ENCODE assay signal across 24 cellular contexts in genomic region chr9:4734150-4734549, GRCh38.
"Had no signal": no experiment of that assay in that cellular context is flagged by ENCODE, and none has a peak within 500 bp of the region (broad histone marks: within the 10 kb centered on the region; RNA-seq: fewer than 3 reads in every experiment).

No MANE protein-coding gene starts in this region.

- DNase-seq: activated CD4-positive, alpha-beta T cell treated with anti-CD3 and anti-CD28 coated beads, Interleukin-2, amount 50 U/mL, for 1 hour; activated gamma-delta T cell treated with Interleukin-2 at 50 U/mL for 16 hours; cerebellar nuclear complex; effector CD4-positive, alpha-beta T cell; esophagus squamous epithelium; immature natural killer cell; kidney glomerular epithelial cell; left ventricle myocardium inferior; mammary epithelial cell; mucosa of descending colon; naive B cell; sigmoid colon; spleen; stimulated activated CD4-positive, alpha-beta T cell treated with anti-CD3 and anti-CD28 coated beads, Interleukin-4, amount 100 ng/mL, for 4 hours; T-helper 1 cell; T1000; thyroid gland had no signal

- H3K27ac ChIP-seq: esophagus squamous epithelium, left ventricle myocardium inferior, parathyroid adenoma, sigmoid colon, spleen, thyroid gland had no signal

- H3K27me3 Mint-ChIP-seq: naive B cell; stimulated activated memory B cell treated with anti-CD40 and anti-IgM and Interleukin-4, amounts not matched to agents 10 μg/mL and 1 μg/mL and 100 μg/mL, for 72 hours had no signal

- H3K36me3 ChIP-seq: left ventricle myocardium inferior, sigmoid colon, thyroid gland had no signal

- H3K4me1 ChIP-seq: parathyroid adenoma had no signal

- H3K9me3 Mint-ChIP-seq: activated naive CD4-positive, alpha-beta T cell treated with anti-CD3 and anti-CD28 coated beads, Interleukin-2, amount 50 U/mL, for 72 hours; activated T-helper 1 cell treated with anti-CD3 and anti-CD28 coated beads, Interleukin-12 subunit alpha, Interleukin-12 subunit beta, Interleukin-2, Interleukin-4 antibody, amounts not matched to agents 30 ng/mL and 10 ng/mL and 1 ng/mL, durations not matched to agents 14 hours and 24 hours and 36 hours; immature natural killer cell; naive B cell; stimulated activated memory B cell treated with anti-CD40 and anti-IgM and Interleukin-4, amounts not matched to agents 10 μg/mL and 1 μg/mL and 100 μg/mL, for 72 hours had no signal

- H3K9ac ChIP-seq: parathyroid adenoma had no signal

- H3K9me3 ChIP-seq: esophagus squamous epithelium, left ventricle myocardium inferior, mucosa of descending colon, sigmoid colon, spleen, thyroid gland had no signal

- H2AFZ ChIP-seq: parathyroid adenoma had no signal

- H3K4me3 ChIP-seq: esophagus squamous epithelium, left ventricle myocardium inferior, mucosa of descending colon, sigmoid colon, spleen, thyroid gland had no signal

- H3K4me3 Mint-ChIP-seq: activated T-helper 1 cell treated with anti-CD3 and anti-CD28 coated beads, Interleukin-12 subunit alpha, Interleukin-12 subunit beta, Interleukin-2, Interleukin-4 antibody, amounts not matched to agents 30 ng/mL and 10 ng/mL and 1 ng/mL, durations not matched to agents 14 hours and 24 hours and 36 hours; immature natural killer cell; naive B cell; stimulated activated memory B cell treated with anti-CD40 and anti-IgM and Interleukin-4, amounts not matched to agents 10 μg/mL and 1 μg/mL and 100 μg/mL, for 72 hours had no signal

- ATAC-seq: activated CD4-positive, CD25-positive, alpha-beta regulatory T cell treated with anti-CD3 and anti-CD28 coated beads, Interleukin-2, amount 50 U/mL, for 24 hours; activated naive CD4-positive, alpha-beta T cell treated with anti-CD3 and anti-CD28 coated beads, Interleukin-2, amount 50 U/mL, for 72 hours; mucosa of descending colon; stimulated activated memory B cell treated with anti-CD40 and anti-IgM and Interleukin-4, amounts not matched to agents 10 μg/mL and 1 μg/mL and 100 μg/mL, for 72 hours had no signal

- H3K27ac Mint-ChIP-seq: activated naive CD4-positive, alpha-beta T cell treated with anti-CD3 and anti-CD28 coated beads, Interleukin-2, amount 50 U/mL, for 72 hours; activated T-helper 1 cell treated with anti-CD3 and anti-CD28 coated beads, Interleukin-12 subunit alpha, Interleukin-12 subunit beta, Interleukin-2, Interleukin-4 antibody, amounts not matched to agents 30 ng/mL and 10 ng/mL and 1 ng/mL, durations not matched to agents 14 hours and 24 hours and 36 hours; stimulated activated memory B cell treated with anti-CD40 and anti-IgM and Interleukin-4, amounts not matched to agents 10 μg/mL and 1 μg/mL and 100 μg/mL, for 72 hours had no signal

- FAIRE-seq: bronchial epithelial cell, urothelium cell line had no signal

- H3K27me3 ChIP-seq: esophagus squamous epithelium, sigmoid colon, spleen, thyroid gland had no signal
